Comparison of ENCODE assay signal across 1 cellular context in the genomic region with DNA sequence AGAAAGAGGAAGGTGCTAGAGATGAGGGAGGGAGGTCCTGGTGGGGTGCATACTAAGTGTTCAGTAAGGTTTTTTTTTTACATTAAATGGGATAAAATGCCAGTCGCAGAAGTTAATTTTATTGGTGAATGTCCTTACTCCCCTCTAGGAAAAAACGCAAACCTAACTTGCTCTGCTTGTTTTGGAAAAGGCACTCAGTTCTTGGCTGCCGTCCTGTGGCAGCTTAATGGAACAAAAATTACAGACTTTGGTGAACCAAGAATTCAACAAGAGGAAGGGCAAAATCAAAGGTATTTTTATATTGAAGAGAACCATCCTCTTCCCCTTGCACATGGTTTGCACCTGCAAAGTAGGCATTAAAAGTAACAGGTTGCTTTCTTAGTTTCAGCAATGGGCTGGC.
TF ChIP-seq lines count a peak whose summit lies in the region.

No MANE protein-coding gene starts in this region.

TF ChIP-seq in HepG2, 621 proteins besides CTCF, POLR2A, EP300 and RAD21:
- TF ChIP-seq MEIS1 (CRISPR knock-in tag; IDR thresholded peaks at IDR 0.05; ENCODE audit: borderline replicate concordance): no peak
- no peak for TF ChIP-seq ZNF878 (CRISPR knock-in tag; IDR thresholded peaks at IDR 0.05)
- TF ChIP-seq HBP1 (CRISPR knock-in tag; IDR thresholded peaks at IDR 0.05; ENCODE audit: low read depth): no peak
- TF ChIP-seq ZNF670 (CRISPR knock-in tag; IDR thresholded peaks at IDR 0.05; ENCODE audit: borderline replicate concordance): no peak
- TF ChIP-seq SMARCE1 (IDR thresholded peaks at IDR 0.05; ENCODE audit: borderline replicate concordance): no peak
- TF ChIP-seq ZNF484 (CRISPR knock-in tag; IDR thresholded peaks at IDR 0.05; ENCODE audit: borderline replicate concordance, low read depth): no peak
- TF ChIP-seq PCBP1 (IDR thresholded peaks at IDR 0.05; ENCODE audit: borderline replicate concordance, low read depth, low read length): no peak
- no peak for TF ChIP-seq SUZ12 (IDR thresholded peaks at IDR 0.05; ENCODE audit: low read depth, low read length)
- TF ChIP-seq MIXL1 (CRISPR knock-in tag; IDR thresholded peaks at IDR 0.05): no peak
- TF ChIP-seq E2F5 (CRISPR knock-in tag; conservative IDR thresholded peaks at IDR 0.05): no peak
- TF ChIP-seq, protein P1, sequence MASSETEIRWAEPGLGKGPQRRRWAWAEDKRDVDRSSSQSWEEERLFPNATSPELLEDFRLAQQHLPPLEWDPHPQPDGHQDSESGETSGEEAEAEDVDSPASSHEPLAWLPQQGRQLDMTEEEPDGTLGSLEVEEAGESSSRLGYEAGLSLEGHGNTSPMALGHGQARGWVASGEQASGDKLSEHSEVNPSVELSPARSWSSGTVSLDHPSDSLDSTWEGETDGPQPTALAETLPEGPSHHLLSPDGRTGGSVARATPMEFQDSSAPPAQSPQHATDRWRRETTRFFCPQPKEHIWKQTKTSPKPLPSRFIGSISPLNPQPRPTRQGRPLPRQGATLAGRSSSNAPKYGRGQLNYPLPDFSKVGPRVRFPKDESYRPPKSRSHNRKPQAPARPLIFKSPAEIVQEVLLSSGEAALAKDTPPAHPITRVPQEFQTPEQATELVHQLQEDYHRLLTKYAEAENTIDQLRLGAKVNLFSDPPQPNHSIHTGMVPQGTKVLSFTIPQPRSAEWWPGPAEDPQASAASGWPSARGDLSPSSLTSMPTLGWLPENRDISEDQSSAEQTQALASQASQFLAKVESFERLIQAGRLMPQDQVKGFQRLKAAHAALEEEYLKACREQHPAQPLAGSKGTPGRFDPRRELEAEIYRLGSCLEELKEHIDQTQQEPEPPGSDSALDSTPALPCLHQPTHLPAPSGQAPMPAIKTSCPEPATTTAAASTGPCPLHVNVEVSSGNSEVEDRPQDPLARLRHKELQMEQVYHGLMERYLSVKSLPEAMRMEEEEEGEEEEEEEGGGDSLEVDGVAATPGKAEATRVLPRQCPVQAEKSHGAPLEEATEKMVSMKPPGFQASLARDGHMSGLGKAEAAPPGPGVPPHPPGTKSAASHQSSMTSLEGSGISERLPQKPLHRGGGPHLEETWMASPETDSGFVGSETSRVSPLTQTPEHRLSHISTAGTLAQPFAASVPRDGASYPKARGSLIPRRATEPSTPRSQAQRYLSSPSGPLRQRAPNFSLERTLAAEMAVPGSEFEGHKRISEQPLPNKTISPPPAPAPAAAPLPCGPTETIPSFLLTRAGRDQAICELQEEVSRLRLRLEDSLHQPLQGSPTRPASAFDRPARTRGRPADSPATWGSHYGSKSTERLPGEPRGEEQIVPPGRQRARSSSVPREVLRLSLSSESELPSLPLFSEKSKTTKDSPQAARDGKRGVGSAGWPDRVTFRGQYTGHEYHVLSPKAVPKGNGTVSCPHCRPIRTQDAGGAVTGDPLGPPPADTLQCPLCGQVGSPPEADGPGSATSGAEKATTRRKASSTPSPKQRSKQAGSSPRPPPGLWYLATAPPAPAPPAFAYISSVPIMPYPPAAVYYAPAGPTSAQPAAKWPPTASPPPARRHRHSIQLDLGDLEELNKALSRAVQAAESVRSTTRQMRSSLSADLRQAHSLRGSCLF (CRISPR knock-in tag; IDR thresholded peaks at IDR 0.05; ENCODE audit: borderline replicate concordance): no peak
- no peak for TF ChIP-seq KDM5B (CRISPR knock-in tag; IDR thresholded peaks at IDR 0.05; ENCODE audit: borderline replicate concordance)
- TF ChIP-seq, protein P2, sequence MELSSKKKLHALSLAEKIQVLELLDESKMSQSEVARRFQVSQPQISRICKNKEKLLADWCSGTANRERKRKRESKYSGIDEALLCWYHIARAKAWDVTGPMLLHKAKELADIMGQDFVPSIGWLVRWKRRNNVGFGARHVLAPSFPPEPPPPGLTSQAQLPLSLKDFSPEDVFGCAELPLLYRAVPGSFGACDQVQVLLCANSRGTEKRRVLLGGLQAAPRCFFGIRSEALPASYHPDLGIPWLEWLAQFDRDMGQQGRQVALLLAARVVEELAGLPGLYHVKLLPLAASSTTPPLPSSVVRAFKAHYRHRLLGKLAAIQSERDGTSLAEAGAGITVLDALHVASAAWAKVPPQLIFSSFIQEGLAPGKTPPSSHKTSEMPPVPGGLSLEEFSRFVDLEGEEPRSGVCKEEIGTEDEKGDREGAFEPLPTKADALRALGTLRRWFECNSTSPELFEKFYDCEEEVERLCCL (CRISPR knock-in tag; IDR thresholded peaks at IDR 0.05; ENCODE audit: borderline replicate concordance): no peak
